In the genomic region with DNA sequence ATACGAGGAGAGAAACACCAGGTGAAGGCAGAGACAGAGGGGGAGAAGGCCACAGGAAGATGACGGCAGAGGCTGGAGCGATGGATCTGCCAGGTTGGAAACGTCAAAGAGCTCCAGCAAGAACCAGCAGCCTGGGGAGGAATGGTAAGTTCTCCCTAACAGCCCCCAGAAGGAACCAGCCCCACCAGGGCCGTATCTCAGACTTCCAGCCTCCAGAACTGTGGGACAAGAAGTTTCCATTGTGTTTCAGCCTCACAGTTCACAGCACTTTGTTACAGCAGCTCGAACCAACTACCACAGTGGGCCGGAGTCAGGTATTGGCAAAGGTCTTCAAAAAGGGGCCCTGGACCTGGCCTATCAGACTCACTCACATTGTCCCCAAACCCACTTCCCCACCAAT, we compare ENCODE assay signal across 23 cellular contexts.
DNase-seq lines count a peak whose midpoint lies in the region; ATAC-seq lines count a peak whose summit lies in the region.
"Had no signal": no experiment of that assay in that cellular context is flagged by ENCODE, and none has a peak within 500 bp of the region (broad histone marks: within the 10 kb centered on the region; RNA-seq: fewer than 3 reads in every experiment).

No MANE protein-coding gene starts in this region.

- peak; percentile 10 for DNase-seq in activated T-cell treated with anti-CD3 and anti-CD28 coated beads, Interleukin-2, amount 50 U/mL, for 1 hour
- no peak for DNase-seq in activated T-cell treated with anti-CD3 and anti-CD28 coated beads, Interleukin-2, amount 50 U/mL, for 72 hours
- DNase-seq in CD4-positive, CD25-positive, alpha-beta regulatory T cell, result no peak
- no peak for DNase-seq in SKM-1 (lab: John Stamatoyannopoulos, UW; ENCODE audit: unreplicated experiment)
- no peak for DNase-seq in germinal center (ENCODE audit: low spot score)
- DNase-seq: 8988T, ACHN, BE2C, DMS153, DND-41, HCEC 1CT, KG1, MG63, NCI-H1105 treated with DMSO at 0.1 percent for 48 hours, NCI-H146, NCI-H2029, NCI-H446, NCI-H524 treated with DMSO at 0.1 percent for 48 hours, NCI-H774, PC-3 had no signal

- H3K9me3 ChIP-seq in CD4-positive, CD25-positive, alpha-beta regulatory T cell (ENCODE audit: control insufficient read depth in 2 of 2, low read length in 2 of 2), result no peaks in the 10 kb centered on the region
- H3K9me3 ChIP-seq: BE2C, MG63 had no signal

- H3K9me3 Mint-ChIP-seq in activated T-cell treated with anti-CD3 and anti-CD28 coated beads, Interleukin-2, amount 50 U/mL, for 72 hours, result no peaks in the 10 kb centered on the region
- H3K9me3 Mint-ChIP-seq in CD4-positive, CD25-positive, alpha-beta regulatory T cell, result peaks cover 0 to 2% (median 0%) of the 10 kb centered on the region in 7 donors
- peaks cover 10% of the 10 kb centered on the region for H3K9me3 Mint-ChIP-seq in dendritic cell treated with granulocyte-macrophage colony-stimulating factor and Interleukin-4, amounts not matched to agents 40 ng/mL and 50 ng/mL, for 4 days
- H3K9me3 Mint-ChIP-seq in stimulated activated memory B cell treated with anti-CD40 and anti-IgM and Interleukin-4, amounts not matched to agents 10 μg/mL and 1 μg/mL and 100 μg/mL, for 72 hours, result no peaks in the 10 kb centered on the region

- H3K4me1 Mint-ChIP-seq in activated T-cell treated with anti-CD3 and anti-CD28 coated beads, Interleukin-2, amount 50 U/mL, for 72 hours (ENCODE audit: low read depth), result peaks cover 75% of the 10 kb centered on the region
- H3K4me1 Mint-ChIP-seq in CD4-positive, CD25-positive, alpha-beta regulatory T cell, result peaks cover 0 to 12% (median 4%) of the 10 kb centered on the region in 4 donors
- H3K4me1 Mint-ChIP-seq in dendritic cell treated with granulocyte-macrophage colony-stimulating factor and Interleukin-4, amounts not matched to agents 40 ng/mL and 50 ng/mL, for 4 days (ENCODE audit: low read depth), result peaks cover 47% of the 10 kb centered on the region
- peaks cover 15% of the 10 kb centered on the region for H3K4me1 Mint-ChIP-seq in stimulated activated memory B cell treated with anti-CD40 and anti-IgM and Interleukin-4, amounts not matched to agents 10 μg/mL and 1 μg/mL and 100 μg/mL, for 72 hours

- H3K27ac ChIP-seq in CD4-positive, CD25-positive, alpha-beta regulatory T cell (ENCODE audit: insufficient read depth, low read length, poor library complexity, severe bottlenecking), result no peak overlapping the region

- H3K4me3 ChIP-seq in CD4-positive, CD25-positive, alpha-beta regulatory T cell (ENCODE audit: low read depth, low read length), result no peak overlapping the region
- H3K4me3 ChIP-seq: MG63 had no signal

- H3K27ac Mint-ChIP-seq in activated T-cell treated with anti-CD3 and anti-CD28 coated beads, Interleukin-2, amount 50 U/mL, for 72 hours, result no peak overlapping the region
- peak overlapping the region in 2 of 3 donors; percentile 9 to 54 for H3K27ac Mint-ChIP-seq in CD4-positive, CD25-positive, alpha-beta regulatory T cell
- peak overlapping the region; percentile 39 for H3K27ac Mint-ChIP-seq in dendritic cell treated with granulocyte-macrophage colony-stimulating factor and Interleukin-4, amounts not matched to agents 40 ng/mL and 50 ng/mL, for 4 days
- H3K27ac Mint-ChIP-seq in stimulated activated memory B cell treated with anti-CD40 and anti-IgM and Interleukin-4, amounts not matched to agents 10 μg/mL and 1 μg/mL and 100 μg/mL, for 72 hours, result peak overlapping the region; percentile 71

- no peaks in the 10 kb centered on the region for H3K27me3 Mint-ChIP-seq in activated T-cell treated with anti-CD3 and anti-CD28 coated beads, Interleukin-2, amount 50 U/mL, for 72 hours (ENCODE audit: low read depth)
- H3K27me3 Mint-ChIP-seq in CD4-positive, CD25-positive, alpha-beta regulatory T cell, result no peaks in the 10 kb centered on the region
- H3K27me3 Mint-ChIP-seq in dendritic cell treated with granulocyte-macrophage colony-stimulating factor and Interleukin-4, amounts not matched to agents 40 ng/mL and 50 ng/mL, for 4 days, result peaks cover 14% of the 10 kb centered on the region
- no peaks in the 10 kb centered on the region for H3K27me3 Mint-ChIP-seq in stimulated activated memory B cell treated with anti-CD40 and anti-IgM and Interleukin-4, amounts not matched to agents 10 μg/mL and 1 μg/mL and 100 μg/mL, for 72 hours

- no peak for ATAC-seq in activated T-cell treated with anti-CD3 and anti-CD28 coated beads, Interleukin-2, amount 50 U/mL, for 72 hours (replicated peaks in 1 of 2)
- no peak for ATAC-seq in CD4-positive, CD25-positive, alpha-beta regulatory T cell (ENCODE audit: low read depth in 2 of 2)
- ATAC-seq in stimulated activated memory B cell treated with anti-CD40 and anti-IgM and Interleukin-4, amounts not matched to agents 10 μg/mL and 1 μg/mL and 100 μg/mL, for 72 hours, result no peak
- ATAC-seq: PC-3 had no signal

- no peak overlapping the region for H3K4me3 Mint-ChIP-seq in activated T-cell treated with anti-CD3 and anti-CD28 coated beads, Interleukin-2, amount 50 U/mL, for 72 hours
- no peak overlapping the region for H3K4me3 Mint-ChIP-seq in CD4-positive, CD25-positive, alpha-beta regulatory T cell
- no peak overlapping the region for H3K4me3 Mint-ChIP-seq in dendritic cell treated with granulocyte-macrophage colony-stimulating factor and Interleukin-4, amounts not matched to agents 40 ng/mL and 50 ng/mL, for 4 days
- no peak overlapping the region for H3K4me3 Mint-ChIP-seq in stimulated activated memory B cell treated with anti-CD40 and anti-IgM and Interleukin-4, amounts not matched to agents 10 μg/mL and 1 μg/mL and 100 μg/mL, for 72 hours
- H3K4me3 Mint-ChIP-seq: CD14-positive monocyte had no signal

- H3K36me3 Mint-ChIP-seq in activated T-cell treated with anti-CD3 and anti-CD28 coated beads, Interleukin-2, amount 50 U/mL, for 72 hours (ENCODE audit: insufficient read depth in 2 of 2), result peaks cover 10 to 12% of the 10 kb centered on the region in 2 donors
- H3K36me3 Mint-ChIP-seq in CD4-positive, CD25-positive, alpha-beta regulatory T cell, result peaks cover 5% of the 10 kb centered on the region
- peaks cover 8% of the 10 kb centered on the region for H3K36me3 Mint-ChIP-seq in dendritic cell treated with granulocyte-macrophage colony-stimulating factor and Interleukin-4, amounts not matched to agents 40 ng/mL and 50 ng/mL, for 4 days (ENCODE audit: low read depth)
- no peaks in the 10 kb centered on the region for H3K36me3 Mint-ChIP-seq in stimulated activated memory B cell treated with anti-CD40 and anti-IgM and Interleukin-4, amounts not matched to agents 10 μg/mL and 1 μg/mL and 100 μg/mL, for 72 hours
- H3K36me3 Mint-ChIP-seq: CD14-positive monocyte had no signal

- no peaks in the 10 kb centered on the region for H3K27me3 ChIP-seq in CD4-positive, CD25-positive, alpha-beta regulatory T cell (ENCODE audit: control insufficient read depth, insufficient read depth, low read length)
- H3K27me3 ChIP-seq: BE2C, MG63 had no signal

- no peaks in the 10 kb centered on the region for H3K36me3 ChIP-seq in CD4-positive, CD25-positive, alpha-beta regulatory T cell (ENCODE audit: control insufficient read depth, insufficient read depth, low read length)
- H3K36me3 ChIP-seq: BE2C, MG63 had no signal

- H3K4me1 ChIP-seq in CD4-positive, CD25-positive, alpha-beta regulatory T cell (ENCODE audit: control insufficient read depth, insufficient read depth, low read length, poor library complexity, severe bottlenecking), result no peaks in the 10 kb centered on the region
- H3K4me1 ChIP-seq: BE2C had no signal

- intact Hi-C loops in dendritic cell treated with granulocyte-macrophage colony-stimulating factor and Interleukin-4, amounts not matched to agents 40 ng/mL and 50 ng/mL, for 4 days (cut with micrococcal nuclease), result no loop called here
